ENCODE assay signal across 29 cellular contexts in the genomic region with DNA sequence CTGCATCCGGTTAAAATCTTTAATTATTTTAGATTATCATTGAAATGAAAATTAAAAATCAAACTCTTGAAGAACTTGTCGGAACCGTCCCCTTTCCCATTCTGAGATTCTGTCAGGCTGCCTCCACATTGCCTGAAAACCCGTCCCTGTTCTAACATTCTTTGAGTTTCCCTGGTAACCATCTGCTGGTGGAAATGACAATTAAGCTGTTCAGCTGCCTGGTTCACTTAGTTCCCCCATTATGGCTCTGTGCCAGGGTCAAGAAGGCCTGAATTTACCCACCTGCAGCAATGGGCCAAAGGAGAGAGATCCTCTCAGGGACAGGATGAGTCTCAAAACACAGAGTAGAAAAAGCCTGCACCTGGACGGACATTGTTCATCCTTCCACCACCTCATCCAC. TPM values are rescaled to one million over a fixed set of nuclear protein-coding genes. Genes with fewer than 3 reads are reported as not detected.
A peak's percentile ranks its signal among the peaks of the same experiment; 100 is the strongest.
DNase-seq lines count a peak whose midpoint lies in the region; ATAC-seq and TF ChIP-seq lines count a peak whose summit lies in the region.
"Had no signal": no experiment of that assay in that cellular context is flagged by ENCODE, and none has a peak within 500 bp of the region (broad histone marks: within the 10 kb centered on the region; RNA-seq: fewer than 3 reads in every experiment).

No MANE protein-coding gene starts in this region.

- no peak overlapping the region for H3K9ac ChIP-seq in SK-N-SH
- H3K9ac ChIP-seq: BLaER1 treated with 17β-estradiol and CSF1 and Interleukin-3, amounts not matched to agents 10 nM and 100 nM; GM23248 had no signal

- H3K4me1 ChIP-seq in SK-N-SH (ENCODE audit: control insufficient read depth in 1 of 2, insufficient read depth in 2 of 2, low read depth in 1 of 2, low read length in 1 of 2), result peaks cover 0 to 7% of the 10 kb centered on the region in 2 experiments; a peak in 2 of 4 replicates
- H3K4me1 ChIP-seq: Caco-2 had no signal

- no peaks in the 10 kb centered on the region for H4K20me1 ChIP-seq in SK-N-SH (ENCODE audit: insufficient read depth)

- ATAC-seq in SK-N-SH treated with all-trans-retinoic acid at 6 μM for 48 hours (no peak), HG02763 (IDR thresholded peaks at IDR 0.05; ENCODE audit: unreplicated experiment) (no peak)
- ATAC-seq: activated CD8-positive, alpha-beta memory T cell treated with anti-CD3 and anti-CD28 coated beads, Interleukin-2, amount 10 ng/mL, durations not matched to agents 7 days and 5 days; naive thymus-derived CD8-positive, alpha-beta T cell; stimulated activated effector memory CD8-positive, alpha-beta T cell treated with anti-CD3 and anti-CD28 coated beads, Interleukin-12 subunit alpha, Interleukin-12 subunit beta, amount 100 ng/mL, for 72 hours; T-helper 17 cell had no signal

- H3K9me3 Mint-ChIP-seq in progenitor cell of endocrine pancreas (ENCODE audit: low read depth), result no peaks in the 10 kb centered on the region
- H3K9me3 Mint-ChIP-seq: central memory CD8-positive, alpha-beta T cell; dendritic cell treated with granulocyte-macrophage colony-stimulating factor and Interleukin-4, amounts not matched to agents 40 ng/mL and 50 ng/mL, for 4 days; HFFc6; naive thymus-derived CD8-positive, alpha-beta T cell; stimulated activated effector memory CD8-positive, alpha-beta T cell treated with anti-CD3 and anti-CD28 coated beads, Interleukin-12 subunit alpha, Interleukin-12 subunit beta, amount 100 ng/mL, for 72 hours had no signal

- H3K36me3 Mint-ChIP-seq in progenitor cell of endocrine pancreas (ENCODE audit: insufficient read depth), result no peaks in the 10 kb centered on the region
- H3K36me3 Mint-ChIP-seq: activated CD8-positive, alpha-beta memory T cell treated with anti-CD3 and anti-CD28 coated beads, Interleukin-2, amount 10 ng/mL, durations not matched to agents 7 days and 5 days; naive thymus-derived CD8-positive, alpha-beta T cell; stimulated activated effector memory CD8-positive, alpha-beta T cell treated with anti-CD3 and anti-CD28 coated beads, Interleukin-12 subunit alpha, Interleukin-12 subunit beta, amount 100 ng/mL, for 72 hours had no signal

- H3F3A ChIP-seq in SK-N-SH (replicated peaks; ENCODE audit: insufficient read depth), result peaks cover 4% of the 10 kb centered on the region

- peaks cover 17% of the 10 kb centered on the region for H3K4me1 Mint-ChIP-seq in progenitor cell of endocrine pancreas (ENCODE audit: low read depth)

- no peak for TF ChIP-seq CTCF in SK-N-SH (IDR thresholded peaks at IDR 0.05)
- TF ChIP-seq CTCF in progenitor cell of endocrine pancreas (IDR thresholded peaks at IDR 0.05; ENCODE audit: unreplicated experiment), result no peak

- DNase-seq in SK-N-SH (peak; percentile 56), NCI-H146 treated with DMSO at 0.1 percent for 48 hours (lab: John Stamatoyannopoulos, UW; ENCODE audit: unreplicated experiment) (peak; percentile 23), RPMI8226 (peak; percentile 64), superior temporal gyrus (ENCODE audit: extremely low spot score) (peak; percentile 63), progenitor cell of endocrine pancreas (ENCODE audit: low spot score, unreplicated experiment) (no peak)
- DNase-seq: activated CD4-positive, CD25-positive, alpha-beta regulatory T cell; activated CD8-positive, alpha-beta memory T cell treated with anti-CD3 and anti-CD28 coated beads, Interleukin-2, amount 10 ng/mL, durations not matched to agents 7 days and 5 days; activated T-cell treated with anti-CD3 and anti-CD28 coated beads, Interleukin-2, amount 50 U/mL, for 48 hours; Caco-2; erythroblast; HFFc6; KBM-7; naive thymus-derived CD8-positive, alpha-beta T cell; NCI-H526; occipital lobe; substantia nigra; T-helper 17 cell; upper lobe of left lung had no signal

- POLR2A ChIA-PET in SK-N-SH (lab: Yijun Ruan, JAX), result no interaction called here

- no peak overlapping the region for H3K27ac ChIP-seq in SK-N-SH (ENCODE audit: low read depth in 2 of 2, low read length in 1 of 2)
- H3K27ac ChIP-seq: GM23248, upper lobe of left lung had no signal

- TF ChIP-seq RAD21 in SK-N-SH (IDR thresholded peaks at IDR 0.05; ENCODE audit: low read length), result no peak

- TF ChIP-seq EP300 in SK-N-SH (IDR thresholded peaks at IDR 0.05; ENCODE audit: borderline replicate concordance in 1 of 2, low read depth in 1 of 2, low read length in 1 of 2), result no peak

- no peak overlapping the region for H3K4me2 ChIP-seq in SK-N-SH

- no peak overlapping the region for H3K27ac Mint-ChIP-seq in progenitor cell of endocrine pancreas
- H3K27ac Mint-ChIP-seq: activated CD8-positive, alpha-beta memory T cell treated with anti-CD3 and anti-CD28 coated beads, Interleukin-2, amount 10 ng/mL, durations not matched to agents 7 days and 5 days; dendritic cell treated with granulocyte-macrophage colony-stimulating factor and Interleukin-4, amounts not matched to agents 40 ng/mL and 50 ng/mL, for 4 days; HFFc6; naive thymus-derived CD8-positive, alpha-beta T cell; stimulated activated effector memory CD8-positive, alpha-beta T cell treated with anti-CD3 and anti-CD28 coated beads, Interleukin-12 subunit alpha, Interleukin-12 subunit beta, amount 100 ng/mL, for 72 hours; T-helper 17 cell had no signal

- no peak overlapping the region for H3K4me3 ChIP-seq in SK-N-SH (ENCODE audit: low read depth in 2 of 2, low read length in 1 of 2)
- H3K4me3 ChIP-seq: BLaER1 treated with 17β-estradiol and CSF1 and Interleukin-3, amounts not matched to agents 10 nM and 100 nM; GM23248; upper lobe of left lung had no signal

- CTCF ChIA-PET in SK-N-SH (lab: Yijun Ruan, JAX), result interaction anchor here (0.9 to 1.3 kb wide), 2 partner anchors 76 to 79 kb away, joined by 3 to 4 read pairs; no protein-coding TSS in a partner anchor

- H3K36me3 ChIP-seq in SK-N-SH (replicated peaks in 1 of 2; ENCODE audit: control insufficient read depth in 1 of 2, insufficient read depth in 2 of 2, low read length in 1 of 2), result no peaks in the 10 kb centered on the region
- H3K36me3 ChIP-seq: BLaER1 treated with 17β-estradiol and CSF1 and Interleukin-3, amounts not matched to agents 10 nM and 100 nM; upper lobe of left lung had no signal

- no peaks in the 10 kb centered on the region for H3K27me3 Mint-ChIP-seq in progenitor cell of endocrine pancreas
- H3K27me3 Mint-ChIP-seq: central memory CD8-positive, alpha-beta T cell; dendritic cell treated with granulocyte-macrophage colony-stimulating factor and Interleukin-4, amounts not matched to agents 40 ng/mL and 50 ng/mL, for 4 days; naive thymus-derived CD8-positive, alpha-beta T cell had no signal

- H3K27me3 ChIP-seq in SK-N-SH (ENCODE audit: insufficient read depth), result no peaks in the 10 kb centered on the region
- H3K27me3 ChIP-seq: BLaER1 treated with 17β-estradiol and CSF1 and Interleukin-3, amounts not matched to agents 10 nM and 100 nM; upper lobe of left lung had no signal

- H3K79me2 ChIP-seq in SK-N-SH (ENCODE audit: insufficient read depth), result no peaks in the 10 kb centered on the region

- no peaks in the 10 kb centered on the region for H3K9me3 ChIP-seq in SK-N-SH
- H3K9me3 ChIP-seq: BLaER1 treated with 17β-estradiol and CSF1 and Interleukin-3, amounts not matched to agents 10 nM and 100 nM; Caco-2; upper lobe of left lung had no signal

- no peak overlapping the region for H3K4me3 Mint-ChIP-seq in progenitor cell of endocrine pancreas (ENCODE audit: low read depth)
- H3K4me3 Mint-ChIP-seq: activated CD8-positive, alpha-beta memory T cell treated with anti-CD3 and anti-CD28 coated beads, Interleukin-2, amount 10 ng/mL, durations not matched to agents 7 days and 5 days; central memory CD8-positive, alpha-beta T cell; dendritic cell treated with granulocyte-macrophage colony-stimulating factor and Interleukin-4, amounts not matched to agents 40 ng/mL and 50 ng/mL, for 4 days; HFFc6; naive thymus-derived CD8-positive, alpha-beta T cell; stimulated activated effector memory CD8-positive, alpha-beta T cell treated with anti-CD3 and anti-CD28 coated beads, Interleukin-12 subunit alpha, Interleukin-12 subunit beta, amount 100 ng/mL, for 72 hours; T-helper 17 cell had no signal

- H3K9me2 ChIP-seq in SK-N-SH, result no peaks in the 10 kb centered on the region

- WGBS in SK-N-SH (ENCODE audit: low lambda C conversion rate), result 78% methylated on average over 5 of the region's 5 CpGs

- no peak overlapping the region for H2AFZ ChIP-seq in SK-N-SH (ENCODE audit: low read depth)
- H2AFZ ChIP-seq: GM23248 had no signal

TF ChIP-seq in SK-N-SH, 30 proteins besides CTCF, POLR2A, EP300 and RAD21 (continues in another document):
- no peak for TF ChIP-seq TAF1 (IDR thresholded peaks at IDR 0.05; ENCODE audit: borderline replicate concordance, low read depth, low read length)

TF ChIP-seq in SK-N-SH treated with all-trans-retinoic acid at 6 μM for 48 hours, 23 proteins besides CTCF, POLR2A, EP300 and RAD21:
- TF ChIP-seq ZNF70 (CRISPR knock-in tag; IDR thresholded peaks at IDR 0.05), result no peak
- no peak for TF ChIP-seq ZFP3 (CRISPR knock-in tag; IDR thresholded peaks at IDR 0.05)
- no peak for TF ChIP-seq RARB (CRISPR knock-in tag; IDR thresholded peaks at IDR 0.05)
- no peak for TF ChIP-seq CSDC2 (CRISPR knock-in tag; IDR thresholded peaks at IDR 0.05)

RNA-seq across cellular contexts. Expression of a gene that starts 11.8 kb away (rescaled TPM):
- 21.9 and 33.0 TPM in 2 replicates for polyA plus RNA-seq in SK-N-SH (2012; rRNA removed)
- polyA plus RNA-seq in SK-N-SH (2012; cell fraction: cytosol; rRNA removed), result 17.0 and 24.0 TPM in 2 replicates
- polyA plus RNA-seq in SK-N-SH (2012; cell fraction: nucleus; rRNA removed), result 92.6 and 94.3 TPM in 2 replicates
- 58.9 and 66.7 TPM in 2 replicates for total RNA-seq in progenitor cell of endocrine pancreas

RNA-seq across cellular contexts. Expression of a gene that starts 43.0 kb away (rescaled TPM):
- 0.03 and 0.20 TPM in 2 replicates for polyA plus RNA-seq in SK-N-SH (2012; rRNA removed)
- polyA plus RNA-seq in SK-N-SH (2012; cell fraction: cytosol; rRNA removed), result 0.01 and 0.04 TPM in 2 replicates
- 0.04 and 0.16 TPM in 2 replicates for polyA plus RNA-seq in SK-N-SH (2012; cell fraction: nucleus; rRNA removed)
- total RNA-seq in progenitor cell of endocrine pancreas, result 0.24 TPM in 1 of 2 replicates, not detected in the other
- total RNA-seq: activated CD8-positive, alpha-beta memory T cell treated with anti-CD3 and anti-CD28 coated beads, Interleukin-2, amount 10 ng/mL, durations not matched to agents 7 days and 5 days; lung microvascular endothelial cell; naive thymus-derived CD8-positive, alpha-beta T cell; SK-MEL-5; T-helper 17 cell had no signal
- polyA plus RNA-seq: naive thymus-derived CD8-positive, alpha-beta T cell had no signal

RNA-seq across cellular contexts. Expression of a gene that starts 56.1 kb away (rescaled TPM):
- polyA plus RNA-seq in SK-N-SH (2012; rRNA removed), result 0.05 and 0.10 TPM in 2 replicates
- polyA plus RNA-seq in SK-N-SH (2012; cell fraction: cytosol; rRNA removed), result 0.01 and 0.03 TPM in 2 replicates
- 0.05 and 0.20 TPM in 2 replicates for polyA plus RNA-seq in SK-N-SH (2012; cell fraction: nucleus; rRNA removed)
- not detected in 2 replicates for total RNA-seq in progenitor cell of endocrine pancreas
- total RNA-seq: activated CD8-positive, alpha-beta memory T cell treated with anti-CD3 and anti-CD28 coated beads, Interleukin-2, amount 10 ng/mL, durations not matched to agents 7 days and 5 days; Caco-2; glomerular endothelial cell; lung microvascular endothelial cell; MCF 10A; naive thymus-derived CD8-positive, alpha-beta T cell; SK-MEL-5; T-helper 17 cell had no signal
- polyA plus RNA-seq: GM23248; naive thymus-derived CD8-positive, alpha-beta T cell had no signal
